ENCODE assay signal across 22 cellular contexts in genomic region chr16:51084074-51084928, GRCh38.
A peak's percentile ranks its signal among the peaks of the same experiment; 100 is the strongest.
DNase-seq lines count a peak whose midpoint lies in the region; ATAC-seq and TF ChIP-seq lines count a peak whose summit lies in the region.
"Had no signal": no experiment of that assay in that cellular context is flagged by ENCODE, and none has a peak within 500 bp of the region (broad histone marks: within the 10 kb centered on the region; RNA-seq: fewer than 3 reads in every experiment).

No MANE protein-coding gene starts in this region.

- peaks cover 37% of the 10 kb centered on the region for H3K27me3 Mint-ChIP-seq in endodermal cell (ENCODE audit: insufficient read depth)
- H3K27me3 Mint-ChIP-seq: activated CD4-positive, alpha-beta memory T cell treated with anti-CD3 and anti-CD28 coated beads for 36 hours; activated naive CD8-positive, alpha-beta T cell treated with anti-CD3 and anti-CD28 coated beads, Interleukin-2, amount 50 U/mL, for 24 hours; dendritic cell treated with granulocyte-macrophage colony-stimulating factor and Interleukin-4, amounts not matched to agents 40 ng/mL and 50 ng/mL, for 4 days; stimulated activated memory B cell treated with anti-CD40 and anti-IgM and Interleukin-4, amounts not matched to agents 10 μg/mL and 1 μg/mL and 100 μg/mL, for 72 hours had no signal

- H3K4me1 Mint-ChIP-seq in endodermal cell, result peaks cover 14% of the 10 kb centered on the region
- H3K4me1 Mint-ChIP-seq: activated naive CD8-positive, alpha-beta T cell treated with anti-CD3 and anti-CD28 coated beads, Interleukin-2, amount 50 U/mL, for 24 hours; stimulated activated memory B cell treated with anti-CD40 and anti-IgM and Interleukin-4, amounts not matched to agents 10 μg/mL and 1 μg/mL and 100 μg/mL, for 72 hours had no signal

- no peak overlapping the region for H3K27ac Mint-ChIP-seq in endodermal cell
- H3K27ac Mint-ChIP-seq: activated CD4-positive, alpha-beta memory T cell treated with anti-CD3 and anti-CD28 coated beads for 36 hours; activated naive CD8-positive, alpha-beta T cell treated with anti-CD3 and anti-CD28 coated beads, Interleukin-2, amount 50 U/mL, for 24 hours; CD8-positive, alpha-beta T cell; dendritic cell treated with granulocyte-macrophage colony-stimulating factor and Interleukin-4, amounts not matched to agents 40 ng/mL and 50 ng/mL, for 4 days; stimulated activated memory B cell treated with anti-CD40 and anti-IgM and Interleukin-4, amounts not matched to agents 10 μg/mL and 1 μg/mL and 100 μg/mL, for 72 hours had no signal

- no peaks in the 10 kb centered on the region for H3K9me3 ChIP-seq in HUES48 (ENCODE audit: control insufficient read depth, insufficient read depth, low read length)
- H3K9me3 ChIP-seq in endodermal cell (ENCODE audit: control insufficient read depth, low read length), result no peaks in the 10 kb centered on the region
- H3K9me3 ChIP-seq in right lobe of liver, result no peaks in the 10 kb centered on the region
- H3K9me3 ChIP-seq: psoas muscle had no signal

- TF ChIP-seq POLR2A in right lobe of liver (IDR thresholded peaks at IDR 0.05), result no peak

- H3K4me1 ChIP-seq in HUES48 (ENCODE audit: control insufficient read depth, insufficient read depth, low read length), result peaks cover 13% of the 10 kb centered on the region
- H3K4me1 ChIP-seq in endodermal cell (ENCODE audit: control insufficient read depth, insufficient read depth, low read length), result no peaks in the 10 kb centered on the region
- no peaks in the 10 kb centered on the region for H3K4me1 ChIP-seq in right lobe of liver
- H3K4me1 ChIP-seq: foreskin keratinocyte, psoas muscle had no signal

- intact Hi-C loops in right lobe of liver (cut with DNase I), result no loop called here

- CTCF ChIA-PET in GM10248 (lab: Yijun Ruan, JAX), result no interaction called here

- no peaks in the 10 kb centered on the region for H3K36me3 Mint-ChIP-seq in endodermal cell (ENCODE audit: low read depth)
- H3K36me3 Mint-ChIP-seq: activated CD4-positive, alpha-beta memory T cell treated with anti-CD3 and anti-CD28 coated beads for 36 hours; CD8-positive, alpha-beta T cell; stimulated activated memory B cell treated with anti-CD40 and anti-IgM and Interleukin-4, amounts not matched to agents 10 μg/mL and 1 μg/mL and 100 μg/mL, for 72 hours had no signal

- TF ChIP-seq CTCF in GM06990 (IDR thresholded peaks at IDR 0.05; ENCODE audit: insufficient read depth, low read length, poor library complexity, severe bottlenecking) (no peak), endodermal cell (conservative IDR thresholded peaks at IDR 0.05) (peak; percentile 34), right lobe of liver (IDR thresholded peaks at IDR 0.05) (peak in 2 of 4 donors; percentile 11 to 25), GM10248 (IDR thresholded peaks at IDR 0.05; ENCODE audit: control extremely low read depth, extremely low read depth, low read depth, missing control alignments) (no peak)

- H3K36me3 ChIP-seq in GM06990 (ENCODE audit: control insufficient read depth, insufficient read depth, low read length) (no peaks in the 10 kb centered on the region), HUES48 (ENCODE audit: control insufficient read depth, insufficient read depth, low read length) (no peaks in the 10 kb centered on the region), endodermal cell (ENCODE audit: control insufficient read depth, insufficient read depth, low read length) (no peaks in the 10 kb centered on the region), right lobe of liver (no peaks in the 10 kb centered on the region)

- ATAC-seq in right lobe of liver (peak in 3 of 4 donors; percentile 25 to 71 (median 58)), HG03039 (IDR thresholded peaks at IDR 0.05; ENCODE audit: unreplicated experiment) (no peak)
- ATAC-seq: activated naive CD8-positive, alpha-beta T cell treated with anti-CD3 and anti-CD28 coated beads, Interleukin-2, amount 50 U/mL, for 24 hours; CD8-positive, alpha-beta T cell; foreskin keratinocyte; psoas muscle; stimulated activated memory B cell treated with anti-CD40 and anti-IgM and Interleukin-4, amounts not matched to agents 10 μg/mL and 1 μg/mL and 100 μg/mL, for 72 hours had no signal

- H3K9me3 Mint-ChIP-seq in endodermal cell, result no peaks in the 10 kb centered on the region
- H3K9me3 Mint-ChIP-seq: activated CD4-positive, alpha-beta memory T cell treated with anti-CD3 and anti-CD28 coated beads for 36 hours had no signal

- H3K9ac ChIP-seq in HUES48 (ENCODE audit: low read depth, low read length) (no peak overlapping the region), endodermal cell (ENCODE audit: extremely low read depth, low read length, poor library complexity, severe bottlenecking) (no peak overlapping the region)

- no peak overlapping the region for H3K4me3 Mint-ChIP-seq in endodermal cell
- H3K4me3 Mint-ChIP-seq: activated CD4-positive, alpha-beta memory T cell treated with anti-CD3 and anti-CD28 coated beads for 36 hours; activated naive CD8-positive, alpha-beta T cell treated with anti-CD3 and anti-CD28 coated beads, Interleukin-2, amount 50 U/mL, for 24 hours; CD8-positive, alpha-beta T cell; dendritic cell treated with granulocyte-macrophage colony-stimulating factor and Interleukin-4, amounts not matched to agents 40 ng/mL and 50 ng/mL, for 4 days; stimulated activated memory B cell treated with anti-CD40 and anti-IgM and Interleukin-4, amounts not matched to agents 10 μg/mL and 1 μg/mL and 100 μg/mL, for 72 hours had no signal

- DNase-seq in GM06990 (ENCODE audit: extremely low read depth, insufficient read length), result peak; percentile 6
- peak; percentile 60 for DNase-seq in endodermal cell
- DNase-seq in right lobe of liver, result no peak
- DNase-seq in LoVo (ENCODE audit: low spot score), result no peak
- DNase-seq in GM10248 (ENCODE audit: extremely low spot score), result no peak
- DNase-seq: activated CD4-positive, alpha-beta memory T cell treated with anti-CD3 and anti-CD28 coated beads for 36 hours; activated effector memory CD4-positive, alpha-beta T cell treated with anti-CD3 and anti-CD28 coated beads, Interleukin-2, amount 50 U/mL, for 16 hours; activated naive CD8-positive, alpha-beta T cell treated with anti-CD3 and anti-CD28 coated beads, Interleukin-2, amount 50 U/mL, for 24 hours; AML-193; CD8-positive, alpha-beta T cell; DMS53; foreskin keratinocyte; hippocampal formation; kidney; NCI-H2171; NCI-H524 treated with DMSO at 0.1 percent for 48 hours; psoas muscle had no signal

- H3K4me3 ChIP-seq in GM06990 (replicated peaks; ENCODE audit: low read depth, low read length) (no peak overlapping the region), HUES48 (ENCODE audit: low read depth, low read length) (no peak overlapping the region), endodermal cell (ENCODE audit: low read length) (no peak overlapping the region), right lobe of liver (no peak overlapping the region)
- H3K4me3 ChIP-seq: psoas muscle, skin epidermis had no signal

- no peaks in the 10 kb centered on the region for H3K27me3 ChIP-seq in GM06990 (replicated peaks; ENCODE audit: control insufficient read depth, insufficient read depth, low read length)
- H3K27me3 ChIP-seq in HUES48 (ENCODE audit: control insufficient read depth, insufficient read depth, low read length), result peaks cover 7% of the 10 kb centered on the region
- H3K27me3 ChIP-seq in endodermal cell (ENCODE audit: control insufficient read depth, insufficient read depth, low read length, poor library complexity, severe bottlenecking), result peaks cover 16% of the 10 kb centered on the region
- no peaks in the 10 kb centered on the region for H3K27me3 ChIP-seq in right lobe of liver
- H3K27me3 ChIP-seq: foreskin keratinocyte had no signal

- H3K27ac ChIP-seq in HUES48 (ENCODE audit: low read depth, low read length) (peak overlapping the region; percentile 73), endodermal cell (ENCODE audit: low read depth, low read length) (no peak overlapping the region), right lobe of liver (no peak overlapping the region)
- H3K27ac ChIP-seq: foreskin keratinocyte, psoas muscle, skin epidermis had no signal

- POLR2A ChIA-PET in GM10248 (lab: Yijun Ruan, JAX), result no interaction called here

- 69 to 80% methylated on average over 1 to 3 of the region's 3 CpGs for WGBS in endodermal cell (ENCODE audit: insufficient coverage in 1 of 2, insufficient read length in 1 of 2), 2 experiments
- 62% methylated on average over 3 of the region's 3 CpGs for WGBS in right lobe of liver (ENCODE audit: insufficient coverage, low coverage, low lambda C conversion rate, missing lambda C conversion rate)

Comparison
In these comparisons a context has a peak if more than half of its experiments do, and no peak if none do; other contexts are left out.
1. DNase-seq: peak in GM06990 (single experiment) and endodermal cell (single experiment); none in right lobe of liver (0 of 3), LoVo (single experiment) and GM10248 (single experiment).